Comparison of ENCODE assay signal across 21 cellular contexts in genomic region chr2:239467956-239468490, GRCh38.
DNase-seq lines count a peak whose midpoint lies in the region; ATAC-seq, FAIRE-seq and TF ChIP-seq lines count a peak whose summit lies in the region.
"Had no signal": no experiment of that assay in that cellular context is flagged by ENCODE, and none has a peak within 500 bp of the region (broad histone marks: within the 10 kb centered on the region; RNA-seq: fewer than 3 reads in every experiment).

No MANE protein-coding gene starts in this region.

- no peak overlapping the region for H3K4me3 ChIP-seq in heart right ventricle

- H3K27me3 ChIP-seq in heart right ventricle: peaks cover 0 to 9% (median 0%) of the 10 kb centered on the region in 7 donors

- DNase-seq in Right ventricle myocardium inferior (ENCODE audit: missing footprints): peak; percentile 65
- no peak for DNase-seq in heart right ventricle
- DNase-seq in left lobe of liver (ENCODE audit: low spot score): peak; percentile 34
- DNase-seq in posterior vena cava (ENCODE audit: low spot score): peak; percentile 32
- DNase-seq in NCI-H345 treated with DMSO at 0.1 percent for 48 hours (lab: John Stamatoyannopoulos, UW; ENCODE audit: unreplicated experiment): no peak
- no peak for DNase-seq in D721Med (ENCODE audit: insufficient read length, low spot score)
- DNase-seq in NCI-H2227 (lab: John Stamatoyannopoulos, UW; ENCODE audit: unreplicated experiment): no peak
- no peak for DNase-seq in NOMO-1 treated with dmso at 0.1 percent for 144 hours (lab: John Stamatoyannopoulos, UW; ENCODE audit: unreplicated experiment)
- DNase-seq: CD4-positive, alpha-beta memory T cell; GOT3; KBM-7; NCI-H1105 treated with DMSO at 0.1 percent for 48 hours; NCI-H1694; NCI-H2081 treated with DMSO at 0.1 percent for 48 hours; NCI-H510A; NCI-H774; PC-3; RPMI8226 had no signal

- WGBS in heart right ventricle, 2 donors: 94% methylated on average over 12 of the region's 12 CpGs

- TF ChIP-seq CTCF in heart right ventricle (IDR thresholded peaks at IDR 0.05): no peak
- no peak for TF ChIP-seq CTCF in D721Med (IDR thresholded peaks at IDR 0.05; ENCODE audit: insufficient read depth, missing control alignments)

- no peak for ATAC-seq in Right ventricle myocardium inferior
- ATAC-seq in heart right ventricle: no peak
- no peak for ATAC-seq in left lobe of liver
- ATAC-seq: PC-3 had no signal

- intact Hi-C loops in Right ventricle myocardium inferior (cut with DNase I) (no loop called here), heart right ventricle (cut with DNase I) (no loop called here), posterior vena cava (cut with DNase I) (no loop called here)

- peaks cover 0 to 29% (median 7%) of the 10 kb centered on the region in 9 donors for H3K4me1 ChIP-seq in heart right ventricle

- no peak overlapping the region for H3K27ac ChIP-seq in heart right ventricle

- H3K9me3 ChIP-seq in heart right ventricle: no peaks in the 10 kb centered on the region

- H3K36me3 ChIP-seq in heart right ventricle: no peaks in the 10 kb centered on the region

- FAIRE-seq in D721Med (lab: Jason Lieb, UNC): no peak
- FAIRE-seq: A204.1, GM12892, GM18507 had no signal

Comparison
In these comparisons a context has a peak if more than half of its experiments do, and no peak if none do; other contexts are left out.
1. DNase-seq: peak in Right ventricle myocardium inferior (single experiment), left lobe of liver (single experiment) and posterior vena cava (single experiment); none in heart right ventricle (0 of 2), NCI-H345 treated with DMSO at 0.1 percent for 48 hours (single experiment), D721Med (single experiment), NCI-H2227 (single experiment) and NOMO-1 treated with dmso at 0.1 percent for 144 hours (single experiment).